ENCODE assay signal across 10 cellular contexts in the genomic region with DNA sequence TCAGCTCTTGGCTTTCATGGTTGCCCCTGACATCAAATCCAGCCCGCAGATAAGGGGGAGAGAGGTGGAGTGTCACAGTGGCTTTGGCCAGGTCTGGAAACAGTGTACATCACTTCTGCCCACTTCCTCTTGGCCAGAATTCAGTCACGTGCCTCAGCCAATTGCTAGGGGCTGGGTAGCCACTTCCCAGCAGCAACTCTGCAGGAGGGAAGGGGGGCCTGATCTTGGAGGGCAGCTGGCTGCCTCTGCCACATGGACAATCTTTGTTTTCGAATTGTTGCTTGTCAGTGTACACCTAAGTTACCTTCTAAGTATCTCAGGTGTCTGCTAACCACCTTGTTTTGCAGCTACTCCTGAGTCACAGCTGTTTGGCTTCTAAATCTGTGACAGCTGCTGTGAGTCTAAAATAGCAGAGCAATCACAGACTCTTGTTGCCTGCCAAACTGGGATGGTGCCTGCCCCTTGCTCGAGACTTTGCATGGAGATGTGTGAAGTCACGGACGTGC. TPM values are rescaled to one million over a fixed set of nuclear protein-coding genes. Genes with fewer than 3 reads are reported as not detected.
DNase-seq lines count a peak whose midpoint lies in the region; ATAC-seq and TF ChIP-seq lines count a peak whose summit lies in the region.
"Had no signal": no experiment of that assay in that cellular context is flagged by ENCODE, and none has a peak within 500 bp of the region (broad histone marks: within the 10 kb centered on the region; RNA-seq: fewer than 3 reads in every experiment).

No MANE protein-coding gene starts in this region.

- H3K36me3 ChIP-seq in mesodermal cell (ENCODE audit: control insufficient read depth, insufficient read depth, low read length), result peaks cover 7% of the 10 kb centered on the region
- peaks cover 1% of the 10 kb centered on the region; the same call in 1 of the 2 replicates for H3K36me3 ChIP-seq in Caco-2 (ENCODE audit: control insufficient read depth, insufficient read depth, low read length)
- H3K36me3 ChIP-seq: suprapubic skin had no signal

- intact Hi-C loops in Caco-2 (cut with micrococcal nuclease; ENCODE audit: unreplicated experiment), result no loop called here

- POLR2A ChIA-PET in Caco-2 (lab: Charles Lee), result no interaction called here

- H3K4me3 ChIP-seq in mesodermal cell (ENCODE audit: extremely low read depth, insufficient read depth, low read length, poor library complexity, severe bottlenecking) (no peak overlapping the region), Caco-2 (ENCODE audit: low read depth, low read length) (no peak overlapping the region)
- H3K4me3 ChIP-seq: suprapubic skin had no signal

- H3K4me1 ChIP-seq in mesodermal cell (ENCODE audit: control insufficient read depth, insufficient read depth, low read length, poor library complexity, severe bottlenecking) (peaks cover 43% of the 10 kb centered on the region), Caco-2 (no peaks in the 10 kb centered on the region)

- TF ChIP-seq CTCF in Caco-2 (IDR thresholded peaks at IDR 0.05; ENCODE audit: insufficient read depth in 1 of 2, low read depth in 1 of 2, low read length in 1 of 2, severe bottlenecking in 1 of 2, unreplicated experiment in 1 of 2), result no peak

- H3K9me3 Mint-ChIP-seq in Caco-2 (ENCODE audit: unreplicated experiment), result no peaks in the 10 kb centered on the region

- DNase-seq in NCI-H2029 treated with DMSO at 0.1 percent for 48 hours (lab: John Stamatoyannopoulos, UW), result peak; percentile 83
- DNase-seq in cerebellar cortex (ENCODE audit: low spot score), result peak; percentile 24
- no peak for DNase-seq in foreskin melanocyte
- DNase-seq in effector CD8-positive, alpha-beta T cell (lab: John Stamatoyannopoulos, UW), result no peak
- no peak for DNase-seq in Caco-2

- H3K27me3 ChIP-seq in Caco-2 (replicated peaks; ENCODE audit: control insufficient read depth, insufficient read depth, low read length), result no peaks in the 10 kb centered on the region
- H3K27me3 ChIP-seq: suprapubic skin had no signal

- WGBS in mesodermal cell (ENCODE audit: insufficient coverage in 2 of 2), 2 experiments, result 53% methylated on average over 4 to 5 of the region's 6 CpGs

- CTCF ChIA-PET in Caco-2 (lab: Charles Lee), result no interaction called here

- no peaks in the 10 kb centered on the region for H3K27me3 Mint-ChIP-seq in Caco-2 (ENCODE audit: insufficient read depth, unreplicated experiment)

- H3K4me3 Mint-ChIP-seq in Caco-2 (ENCODE audit: unreplicated experiment), result no peak overlapping the region

- no peaks in the 10 kb centered on the region for H3K4me1 Mint-ChIP-seq in Caco-2 (ENCODE audit: low read depth, unreplicated experiment)

- ATAC-seq in GM19395 (IDR thresholded peaks at IDR 0.05; ENCODE audit: unreplicated experiment) (peak; percentile 57), GM19328 (IDR thresholded peaks at IDR 0.05; ENCODE audit: unreplicated experiment) (no peak)
- ATAC-seq: Panc1 had no signal

- BruUV-seq in Caco-2 (replicated peaks; lab: Mats Ljungman, UMichigan), result no TSS peak

- peak overlapping the region; percentile 86 for H3K27ac ChIP-seq in mesodermal cell (ENCODE audit: low read depth, low read length, severe bottlenecking)
- H3K27ac ChIP-seq: suprapubic skin had no signal

- H3K27ac Mint-ChIP-seq in Caco-2 (ENCODE audit: unreplicated experiment), result no peak overlapping the region

- no peaks in the 10 kb centered on the region for H3K36me3 Mint-ChIP-seq in Caco-2 (ENCODE audit: insufficient read depth, unreplicated experiment)

- H3K9me3 ChIP-seq in mesodermal cell (ENCODE audit: control insufficient read depth, low read length), result no peaks in the 10 kb centered on the region
- no peaks in the 10 kb centered on the region for H3K9me3 ChIP-seq in Caco-2
- H3K9me3 ChIP-seq: suprapubic skin had no signal

RNA-seq across cellular contexts. Expression of gene LIMD1, which starts 41.0 kb away (rescaled TPM):
- 14.0 TPM for polyA plus RNA-seq in mesodermal cell (2013, experiment 1 of 2)
- 8.5 TPM for polyA plus RNA-seq in mesodermal cell (2013, experiment 2 of 2)
- total RNA-seq in Caco-2 (2022), result 28.4 and 31.3 TPM in 2 replicates

Comparison
In these comparisons a context has a peak if more than half of its experiments do, and no peak if none do; other contexts are left out.
1. DNase-seq: peak in NCI-H2029 treated with DMSO at 0.1 percent for 48 hours (single experiment) and cerebellar cortex (single experiment); none in foreskin melanocyte (single experiment), effector CD8-positive, alpha-beta T cell (single experiment) and Caco-2 (0 of 2).